In genomic region chr6:159842035-159842434, GRCh38 we compare ENCODE assay signal across 12 cellular contexts. TPM values are rescaled to one million over a fixed set of nuclear protein-coding genes. Genes with fewer than 3 reads are reported as not detected.
DNase-seq lines count a peak whose midpoint lies in the region; ATAC-seq and TF ChIP-seq lines count a peak whose summit lies in the region.
"Had no signal": no experiment of that assay in that cellular context is flagged by ENCODE, and none has a peak within 500 bp of the region (broad histone marks: within the 10 kb centered on the region; RNA-seq: fewer than 3 reads in every experiment).

No MANE protein-coding gene starts in this region.

- no peaks in the 10 kb centered on the region for H3K27me3 ChIP-seq in upper lobe of right lung
- H3K27me3 ChIP-seq: BLaER1 had no signal

- no peaks in the 10 kb centered on the region for H3K9me3 Mint-ChIP-seq in activated CD8-positive, alpha-beta T cell treated with anti-CD3 and anti-CD28 coated beads for 36 hours
- H3K9me3 Mint-ChIP-seq in activated CD8-positive, alpha-beta T cell treated with anti-CD3 and anti-CD28 coated beads, Interleukin-2, amount 10 ng/mL, durations not matched to agents 7 days and 5 days (ENCODE audit: insufficient read depth): no peaks in the 10 kb centered on the region

- no peak for DNase-seq in activated CD8-positive, alpha-beta T cell treated with anti-CD3 and anti-CD28 coated beads for 36 hours
- no peak for DNase-seq in activated CD8-positive, alpha-beta T cell treated with anti-CD3 and anti-CD28 coated beads, Interleukin-2, amount 10 ng/mL, durations not matched to agents 7 days and 5 days
- DNase-seq in SK-MEL-5 (ENCODE audit: low read depth, low spot score) (peak; percentile 43), fibroblast of pulmonary artery (ENCODE audit: low read depth) (peak; percentile 25), upper lobe of right lung (no peak), HPDE6-E6E7 (ENCODE audit: extremely low spot score) (no peak), occipital lobe (lab: John Stamatoyannopoulos, UW) (no peak), NCI-H1092 treated with DMSO at 0.1 percent for 48 hours (lab: John Stamatoyannopoulos, UW) (no peak)
- DNase-seq: effector CD8-positive, alpha-beta T cell; left ventricle myocardium superior; small intestine had no signal

- peaks cover 8% of the 10 kb centered on the region for H3K4me1 Mint-ChIP-seq in activated CD8-positive, alpha-beta T cell treated with anti-CD3 and anti-CD28 coated beads for 36 hours (ENCODE audit: low read depth)
- peaks cover 5% of the 10 kb centered on the region for H3K4me1 Mint-ChIP-seq in activated CD8-positive, alpha-beta T cell treated with anti-CD3 and anti-CD28 coated beads, Interleukin-2, amount 10 ng/mL, durations not matched to agents 7 days and 5 days (ENCODE audit: low read depth)

- TF ChIP-seq CTCF in activated CD8-positive, alpha-beta T cell treated with anti-CD3 and anti-CD28 coated beads for 36 hours (IDR thresholded peaks at IDR 0.05): peak; percentile 20
- peak; percentile 51 for TF ChIP-seq CTCF in fibroblast of pulmonary artery (IDR thresholded peaks at IDR 0.05; ENCODE audit: low read length, missing control alignments)
- TF ChIP-seq CTCF in upper lobe of right lung (IDR thresholded peaks at IDR 0.05): peak; percentile 26

- no peaks in the 10 kb centered on the region for H3K27me3 Mint-ChIP-seq in activated CD8-positive, alpha-beta T cell treated with anti-CD3 and anti-CD28 coated beads for 36 hours
- peaks cover 5% of the 10 kb centered on the region for H3K27me3 Mint-ChIP-seq in activated CD8-positive, alpha-beta T cell treated with anti-CD3 and anti-CD28 coated beads, Interleukin-2, amount 10 ng/mL, durations not matched to agents 7 days and 5 days (ENCODE audit: low read depth)

- ATAC-seq in activated CD8-positive, alpha-beta T cell treated with anti-CD3 and anti-CD28 coated beads for 36 hours: no peak
- ATAC-seq in activated CD8-positive, alpha-beta T cell treated with anti-CD3 and anti-CD28 coated beads, Interleukin-2, amount 10 ng/mL, durations not matched to agents 7 days and 5 days: no peak
- ATAC-seq in upper lobe of right lung: peak; percentile 12
- ATAC-seq: left ventricle myocardium superior had no signal

- H3K4me1 ChIP-seq in upper lobe of right lung: no peaks in the 10 kb centered on the region

- H3K4me3 Mint-ChIP-seq in activated CD8-positive, alpha-beta T cell treated with anti-CD3 and anti-CD28 coated beads for 36 hours: no peak overlapping the region
- no peak overlapping the region for H3K4me3 Mint-ChIP-seq in activated CD8-positive, alpha-beta T cell treated with anti-CD3 and anti-CD28 coated beads, Interleukin-2, amount 10 ng/mL, durations not matched to agents 7 days and 5 days

- no peak overlapping the region for H3K27ac ChIP-seq in upper lobe of right lung
- H3K27ac ChIP-seq: BLaER1 had no signal

- in situ Hi-C loops in SK-MEL-5 (cut with HindIII; ENCODE audit: low pct_unique_long_range_greater_than_20kb, low sequenced_read_pairs): no loop called here

- H3K9me3 ChIP-seq in upper lobe of right lung: no peaks in the 10 kb centered on the region

- intact Hi-C loops in activated CD8-positive, alpha-beta T cell treated with anti-CD3 and anti-CD28 coated beads for 36 hours (cut with micrococcal nuclease): no loop called here
- intact Hi-C loops in upper lobe of right lung (cut with DNase I): no loop called here

- H3K4me3 ChIP-seq in fibroblast of pulmonary artery (replicated peaks; ENCODE audit: low read depth, low read length): no peak overlapping the region
- H3K4me3 ChIP-seq in upper lobe of right lung: no peak overlapping the region
- H3K4me3 ChIP-seq: BLaER1 had no signal

- CTCF ChIA-PET in activated CD8-positive, alpha-beta T cell treated with anti-CD3 and anti-CD28 coated beads for 36 hours (lab: Charles Lee): no interaction called here
- CTCF ChIA-PET in activated CD8-positive, alpha-beta T cell treated with anti-CD3 and anti-CD28 coated beads, Interleukin-2, amount 10 ng/mL, durations not matched to agents 7 days and 5 days (lab: Charles Lee): no interaction called here

- H3K27ac Mint-ChIP-seq in activated CD8-positive, alpha-beta T cell treated with anti-CD3 and anti-CD28 coated beads for 36 hours: no peak overlapping the region
- H3K27ac Mint-ChIP-seq in activated CD8-positive, alpha-beta T cell treated with anti-CD3 and anti-CD28 coated beads, Interleukin-2, amount 10 ng/mL, durations not matched to agents 7 days and 5 days: no peak overlapping the region

- no peaks in the 10 kb centered on the region for H3K36me3 Mint-ChIP-seq in activated CD8-positive, alpha-beta T cell treated with anti-CD3 and anti-CD28 coated beads for 36 hours (ENCODE audit: low read depth)
- no peaks in the 10 kb centered on the region for H3K36me3 Mint-ChIP-seq in activated CD8-positive, alpha-beta T cell treated with anti-CD3 and anti-CD28 coated beads, Interleukin-2, amount 10 ng/mL, durations not matched to agents 7 days and 5 days (ENCODE audit: low read depth)

- POLR2A ChIA-PET in activated CD8-positive, alpha-beta T cell treated with anti-CD3 and anti-CD28 coated beads for 36 hours (lab: Charles Lee): no interaction called here
- POLR2A ChIA-PET in activated CD8-positive, alpha-beta T cell treated with anti-CD3 and anti-CD28 coated beads, Interleukin-2, amount 10 ng/mL, durations not matched to agents 7 days and 5 days (lab: Charles Lee): no interaction called here

- H3K36me3 ChIP-seq in upper lobe of right lung: no peaks in the 10 kb centered on the region
- H3K36me3 ChIP-seq: BLaER1 had no signal

RNA-seq across cellular contexts. Expression of gene PNLDC1, which starts 42.0 kb away (rescaled TPM):
- total RNA-seq in activated CD8-positive, alpha-beta T cell treated with anti-CD3 and anti-CD28 coated beads for 36 hours: under 1 TPM; 0.34 to 0.54 TPM
- total RNA-seq in activated CD8-positive, alpha-beta T cell treated with anti-CD3 and anti-CD28 coated beads, Interleukin-2, amount 10 ng/mL, durations not matched to agents 7 days and 5 days: under 1 TPM; 0.57 to 0.79 TPM
- total RNA-seq in SK-MEL-5 (2014; rRNA removed; shearing (Covaris generic)): 0.05 TPM in 1 of 2 replicates, not detected in the other
- polyA plus RNA-seq in SK-MEL-5 (2015; cell fraction: cytosol; rRNA removed): not detected in 2 replicates
- 0.39 TPM in 1 of 2 replicates, not detected in the other for polyA plus RNA-seq in SK-MEL-5 (2015; cell fraction: nucleus; rRNA removed)
- 0.49 TPM for total RNA-seq in upper lobe of right lung
- not detected for total RNA-seq in occipital lobe

RNA-seq across cellular contexts. Expression of gene MAS1, which starts 48.8 kb away (rescaled TPM):
- total RNA-seq in activated CD8-positive, alpha-beta T cell treated with anti-CD3 and anti-CD28 coated beads for 36 hours: not detected
- total RNA-seq in activated CD8-positive, alpha-beta T cell treated with anti-CD3 and anti-CD28 coated beads, Interleukin-2, amount 10 ng/mL, durations not matched to agents 7 days and 5 days: not detected
- total RNA-seq in SK-MEL-5 (2014; rRNA removed; shearing (Covaris generic)): not detected in 2 replicates
- not detected in 2 replicates for polyA plus RNA-seq in SK-MEL-5 (2015; cell fraction: cytosol; rRNA removed)
- not detected in 2 replicates for polyA plus RNA-seq in SK-MEL-5 (2015; cell fraction: nucleus; rRNA removed)
- not detected for total RNA-seq in upper lobe of right lung
- not detected for total RNA-seq in occipital lobe
- total RNA-seq: left ventricle myocardium superior had no signal
- polyA plus RNA-seq: small intestine had no signal

RNA-seq across cellular contexts. Expression of gene MRPL18, which starts 51.8 kb away (rescaled TPM):
- 10 to 100 TPM; 81.8 to 83.5 TPM for total RNA-seq in activated CD8-positive, alpha-beta T cell treated with anti-CD3 and anti-CD28 coated beads for 36 hours
- 10 to 100 TPM; 85.4 to 91.3 TPM for total RNA-seq in activated CD8-positive, alpha-beta T cell treated with anti-CD3 and anti-CD28 coated beads, Interleukin-2, amount 10 ng/mL, durations not matched to agents 7 days and 5 days
- 123 and 126 TPM in 2 replicates for total RNA-seq in SK-MEL-5 (2014; rRNA removed; shearing (Covaris generic))
- polyA plus RNA-seq in SK-MEL-5 (2015; cell fraction: cytosol; rRNA removed): 81.6 and 82.9 TPM in 2 replicates
- polyA plus RNA-seq in SK-MEL-5 (2015; cell fraction: nucleus; rRNA removed): 14.5 and 17.7 TPM in 2 replicates
- total RNA-seq in upper lobe of right lung (46.0 TPM), occipital lobe (44.5 TPM)

RNA-seq across cellular contexts. Expression of gene TCP1, which starts 52.6 kb away (rescaled TPM):
- total RNA-seq in activated CD8-positive, alpha-beta T cell treated with anti-CD3 and anti-CD28 coated beads for 36 hours: 100 to 1,000 TPM; 446 to 452 TPM
- 100 to 1,000 TPM; 263 to 277 TPM for total RNA-seq in activated CD8-positive, alpha-beta T cell treated with anti-CD3 and anti-CD28 coated beads, Interleukin-2, amount 10 ng/mL, durations not matched to agents 7 days and 5 days
- 223 and 229 TPM in 2 replicates for total RNA-seq in SK-MEL-5 (2014; rRNA removed; shearing (Covaris generic))
- 133 and 138 TPM in 2 replicates for polyA plus RNA-seq in SK-MEL-5 (2015; cell fraction: cytosol; rRNA removed)
- polyA plus RNA-seq in SK-MEL-5 (2015; cell fraction: nucleus; rRNA removed): 236 and 265 TPM in 2 replicates
- total RNA-seq in upper lobe of right lung (105 TPM), occipital lobe (336 TPM)

Comparison
In these comparisons a context has a peak if more than half of its experiments do, and no peak if none do; other contexts are left out.
1. DNase-seq: peak in SK-MEL-5 (single experiment) and fibroblast of pulmonary artery (single experiment); none in activated CD8-positive, alpha-beta T cell treated with anti-CD3 and anti-CD28 coated beads for 36 hours (single experiment), activated CD8-positive, alpha-beta T cell treated with anti-CD3 and anti-CD28 coated beads, Interleukin-2, amount 10 ng/mL, durations not matched to agents 7 days and 5 days (single experiment), upper lobe of right lung (single experiment), HPDE6-E6E7 (single experiment), occipital lobe (single experiment) and NCI-H1092 treated with DMSO at 0.1 percent for 48 hours (single experiment).
2. Peak in every context shown above with its lines, with median percentiles within 50 percentile points of each other: CTCF ChIP-seq.